1 cellular context compared by ENCODE assay signal in genomic region chr4:184348311-184349233, GRCh38.
TF ChIP-seq lines count a peak whose summit lies in the region.

No MANE protein-coding gene starts in this region.

TF ChIP-seq in HepG2, 621 proteins besides CTCF, POLR2A, EP300 and RAD21 (continued from another document and continues in another):
- TF ChIP-seq KIAA2018 (CRISPR knock-in tag; IDR thresholded peaks at IDR 0.05; ENCODE audit: borderline replicate concordance) = no peak
- no peak for TF ChIP-seq TEAD2 (CRISPR knock-in tag; IDR thresholded peaks at IDR 0.05)
- peak; percentile 40; the same call in 1 of the 2 replicates for TF ChIP-seq ZNF580 (CRISPR knock-in tag; IDR thresholded peaks at IDR 0.05; ENCODE audit: borderline replicate concordance, low read depth)
- TF ChIP-seq NCOA1 (CRISPR knock-in tag; IDR thresholded peaks at IDR 0.05) = peak; percentile 94
- TF ChIP-seq MTA1 (CRISPR knock-in tag; IDR thresholded peaks at IDR 0.05; ENCODE audit: borderline replicate concordance) = 0 out of 2 replicates have a peak, but pooled peaks have one; percentile 59
- TF ChIP-seq ZNF569 (CRISPR knock-in tag; IDR thresholded peaks at IDR 0.05; ENCODE audit: borderline replicate concordance) = no peak
- TF ChIP-seq ZBTB43 (CRISPR knock-in tag; conservative IDR thresholded peaks at IDR 0.05) = peak; percentile 49
- no peak for TF ChIP-seq ATF6 (CRISPR knock-in tag; conservative IDR thresholded peaks at IDR 0.05)
- 0 out of 2 replicates have a peak, but pooled peaks have one; percentile 55 for TF ChIP-seq ZNF543 (CRISPR knock-in tag; IDR thresholded peaks at IDR 0.05)
- TF ChIP-seq MYPOP (CRISPR knock-in tag; IDR thresholded peaks at IDR 0.05) = peak; percentile 84; the same call in 1 of the 2 replicates
- TF ChIP-seq ZNF383 (CRISPR knock-in tag; IDR thresholded peaks at IDR 0.05; ENCODE audit: borderline replicate concordance) = no peak
- TF ChIP-seq ZFY (CRISPR knock-in tag; IDR thresholded peaks at IDR 0.05) = peak; percentile 52
- no peak for TF ChIP-seq ZNF879 (CRISPR knock-in tag; IDR thresholded peaks at IDR 0.05)
- peak; percentile 74; the same call in 1 of the 2 replicates for TF ChIP-seq TFDP2 (CRISPR knock-in tag; IDR thresholded peaks at IDR 0.05)
- TF ChIP-seq TFAP4 (IDR thresholded peaks at IDR 0.05; ENCODE audit: borderline replicate concordance, low read depth) = peak; percentile 55; the same call in 1 of the 2 replicates
- 0 out of 2 replicates have a peak, but pooled peaks have one; percentile 34 for TF ChIP-seq ZNF703 (CRISPR knock-in tag; IDR thresholded peaks at IDR 0.05; ENCODE audit: borderline replicate concordance)
- peak; percentile 73; the same call in 1 of the 2 replicates for TF ChIP-seq SAFB2 (CRISPR knock-in tag; IDR thresholded peaks at IDR 0.05; ENCODE audit: borderline replicate concordance, low read depth)
- no peak for TF ChIP-seq DDIT3 (CRISPR knock-in tag; IDR thresholded peaks at IDR 0.05)
- peak; percentile 73; the same call in 1 of the 2 replicates for TF ChIP-seq ZSCAN9 (CRISPR knock-in tag; IDR thresholded peaks at IDR 0.05; ENCODE audit: borderline replicate concordance)
- peak; percentile 73; the same call in 1 of the 2 replicates for TF ChIP-seq ZNF607 (CRISPR knock-in tag; IDR thresholded peaks at IDR 0.05; ENCODE audit: borderline replicate concordance)
- no peak for TF ChIP-seq ZNF282 (IDR thresholded peaks at IDR 0.05; ENCODE audit: partially characterized antibody)
- peak; percentile 64 for TF ChIP-seq ESRRA (CRISPR knock-in tag; IDR thresholded peaks at IDR 0.05; ENCODE audit: low read depth)
- TF ChIP-seq ZBTB25 (CRISPR knock-in tag; IDR thresholded peaks at IDR 0.05) = peak; percentile 60; the same call in 1 of the 2 replicates
- TF ChIP-seq ZNF891 (CRISPR knock-in tag; IDR thresholded peaks at IDR 0.05) = no peak
- TF ChIP-seq USF2 (IDR thresholded peaks at IDR 0.05; ENCODE audit: low read depth, low read length) = no peak
- TF ChIP-seq USF2 (CRISPR knock-in tag; IDR thresholded peaks at IDR 0.05; ENCODE audit: borderline replicate concordance) = no peak
- TF ChIP-seq SAP130 (CRISPR knock-in tag; IDR thresholded peaks at IDR 0.05; ENCODE audit: low read depth) = peak; percentile 81
- peak in 1 of 2 experiments; percentile 62; a peak in 2 of 4 replicates for TF ChIP-seq ATF4 (CRISPR knock-in tag; IDR thresholded peaks at IDR 0.05)
- TF ChIP-seq SALL1 (CRISPR knock-in tag; IDR thresholded peaks at IDR 0.05) = peak; percentile 95
- peak; percentile 12 for TF ChIP-seq TBL1XR1 (IDR thresholded peaks at IDR 0.05; ENCODE audit: borderline replicate concordance, low read length, partially characterized antibody)
- peak; percentile 73 for TF ChIP-seq FOSL2 (CRISPR knock-in tag; IDR thresholded peaks at IDR 0.05)
- peak; percentile 75 for TF ChIP-seq ZNF501 (CRISPR knock-in tag; IDR thresholded peaks at IDR 0.05)
- TF ChIP-seq SPEN (CRISPR knock-in tag; IDR thresholded peaks at IDR 0.05; ENCODE audit: low read depth) = peak; percentile 58; the same call in 1 of the 2 replicates
- peak; percentile 70; the same call in 1 of the 2 replicates for TF ChIP-seq ZSCAN20 (CRISPR knock-in tag; IDR thresholded peaks at IDR 0.05; ENCODE audit: borderline replicate concordance)
- no peak for TF ChIP-seq SCMH1 (CRISPR knock-in tag; IDR thresholded peaks at IDR 0.05; ENCODE audit: borderline replicate concordance)
- peak; percentile 88; the same call in 1 of the 2 replicates for TF ChIP-seq HMG20A (CRISPR knock-in tag; IDR thresholded peaks at IDR 0.05; ENCODE audit: borderline replicate concordance)
- no peak for TF ChIP-seq GZF1 (CRISPR knock-in tag; IDR thresholded peaks at IDR 0.05)
